In genomic region chr5:55172051-55172899, GRCh38 we compare ENCODE assay signal across 8 cellular contexts. TPM values are rescaled to one million over a fixed set of nuclear protein-coding genes. Genes with fewer than 3 reads are reported as not detected.
DNase-seq lines count a peak whose midpoint lies in the region; ATAC-seq and TF ChIP-seq lines count a peak whose summit lies in the region.

No MANE protein-coding gene starts in this region.

- H3K4me1 ChIP-seq in CD8-positive, alpha-beta T cell (ENCODE audit: insufficient read depth, low read length) = peaks cover 30% of the 10 kb centered on the region
- peaks cover 27 to 32% of the 10 kb centered on the region in 2 donors for H3K4me1 ChIP-seq in duodenal mucosa (ENCODE audit: control insufficient read depth in 1 of 2, insufficient read depth in 2 of 2, low read length in 2 of 2)

- TF ChIP-seq CTCF in CD8-positive, alpha-beta T cell (IDR thresholded peaks at IDR 0.05) = peak; percentile 70

- H3K36me3 ChIP-seq in CD8-positive, alpha-beta T cell (ENCODE audit: insufficient read depth, low read length) = no peaks in the 10 kb centered on the region
- H3K36me3 ChIP-seq in duodenal mucosa (ENCODE audit: control insufficient read depth in 1 of 2, insufficient read depth in 2 of 2, low read length in 2 of 2) = no peaks in the 10 kb centered on the region

- no peak overlapping the region for H3K27ac Mint-ChIP-seq in CD8-positive, alpha-beta T cell
- H3K27ac Mint-ChIP-seq in activated CD4-positive, alpha-beta T cell treated with anti-CD3 and anti-CD28 coated beads, Interleukin-2, amount 10 ng/mL, durations not matched to agents 7 days and 5 days = no peak overlapping the region

- no peaks in the 10 kb centered on the region for H3K9me3 Mint-ChIP-seq in CD8-positive, alpha-beta T cell
- no peaks in the 10 kb centered on the region for H3K9me3 Mint-ChIP-seq in activated CD4-positive, alpha-beta T cell treated with anti-CD3 and anti-CD28 coated beads, Interleukin-2, amount 10 ng/mL, durations not matched to agents 7 days and 5 days

- peak overlapping the region; percentile 85 for H3K4me3 Mint-ChIP-seq in CD8-positive, alpha-beta T cell
- H3K4me3 Mint-ChIP-seq in activated CD4-positive, alpha-beta T cell treated with anti-CD3 and anti-CD28 coated beads, Interleukin-2, amount 10 ng/mL, durations not matched to agents 7 days and 5 days = peak overlapping the region; percentile 80

- CTCF ChIA-PET in CD8-positive, alpha-beta T cell (lab: Charles Lee) = interaction anchor here (0.5 to 2.9 kb wide), 24 partner anchors 8 to 749 kb away, joined by 3 to 29 read pairs (median 3); partner anchors contain the start of gene GPX8
- CTCF ChIA-PET in activated CD4-positive, alpha-beta T cell treated with anti-CD3 and anti-CD28 coated beads, Interleukin-2, amount 10 ng/mL, durations not matched to agents 7 days and 5 days (lab: Charles Lee) = interaction anchor here (0.6 to 1.6 kb wide), 10 partner anchors 10 to 739 kb away, joined by 3 to 4 read pairs (median 3); partner anchors contain the start of gene CCNO

- no peak overlapping the region for H3K9ac ChIP-seq in duodenal mucosa (ENCODE audit: low read depth in 1 of 2, low read length in 2 of 2)

- ATAC-seq in CD8-positive, alpha-beta T cell = peak; percentile 71
- ATAC-seq in GM19395 (IDR thresholded peaks at IDR 0.05; ENCODE audit: unreplicated experiment) = peak; percentile 75
- ATAC-seq in HG03521 (IDR thresholded peaks at IDR 0.05; ENCODE audit: unreplicated experiment) = peak; percentile 61

- H3K27me3 ChIP-seq in CD8-positive, alpha-beta T cell (ENCODE audit: insufficient read depth, low read length) = peaks cover 30% of the 10 kb centered on the region
- peaks cover 36 to 44% of the 10 kb centered on the region in 2 donors for H3K27me3 ChIP-seq in duodenal mucosa (ENCODE audit: control insufficient read depth in 1 of 2, insufficient read depth in 2 of 2, low read length in 2 of 2)

- peaks cover 63% of the 10 kb centered on the region for H3K27me3 Mint-ChIP-seq in CD8-positive, alpha-beta T cell (ENCODE audit: low read depth)
- H3K27me3 Mint-ChIP-seq in activated CD4-positive, alpha-beta T cell treated with anti-CD3 and anti-CD28 coated beads, Interleukin-2, amount 10 ng/mL, durations not matched to agents 7 days and 5 days = peaks cover 73% of the 10 kb centered on the region

- H3K27ac ChIP-seq in CD8-positive, alpha-beta T cell (ENCODE audit: low read depth, low read length) = no peak overlapping the region
- H3K27ac ChIP-seq in duodenal mucosa (ENCODE audit: low read depth, low read length) = no peak overlapping the region

- DNase-seq in CD8-positive, alpha-beta T cell = peak; percentile 30 to 74 (median 56)
- peak; percentile 78 for DNase-seq in NCI-H526 (lab: John Stamatoyannopoulos, UW)
- peak; percentile 79 for DNase-seq in activated CD4-positive, alpha-beta T cell treated with anti-CD3 and anti-CD28 coated beads, Interleukin-2, amount 10 ng/mL, durations not matched to agents 7 days and 5 days
- DNase-seq in lung microvascular endothelial cell (ENCODE audit: low read depth in 2 of 2) = peak; percentile 85 to 89
- DNase-seq in stimulated activated CD8-positive, alpha-beta memory T cell treated with anti-CD3 and anti-CD28 coated beads, Interleukin-15, amount 100 ng/mL, for 48 hours (ENCODE audit: low read depth in 2 of 2) = peak; percentile 8 to 29

- peak overlapping the region; percentile 59 for H3K4me3 ChIP-seq in CD8-positive, alpha-beta T cell (ENCODE audit: low read depth, low read length)
- peak overlapping the region; percentile 66 to 73 for H3K4me3 ChIP-seq in duodenal mucosa (ENCODE audit: low read depth in 1 of 2, low read length in 2 of 2)

- H3K9me3 ChIP-seq in CD8-positive, alpha-beta T cell (ENCODE audit: low read length) = no peaks in the 10 kb centered on the region
- H3K9me3 ChIP-seq in duodenal mucosa (ENCODE audit: control insufficient read depth in 1 of 2, low read length in 2 of 2) = no peaks in the 10 kb centered on the region

- POLR2A ChIA-PET in CD8-positive, alpha-beta T cell (lab: Charles Lee) = no interaction called here
- POLR2A ChIA-PET in activated CD4-positive, alpha-beta T cell treated with anti-CD3 and anti-CD28 coated beads, Interleukin-2, amount 10 ng/mL, durations not matched to agents 7 days and 5 days (lab: Charles Lee) = interaction anchor here (0.6 kb wide), 2 partner anchors 13 to 93 kb away, joined by 3 to 8 read pairs; no protein-coding TSS in a partner anchor

- H3K36me3 Mint-ChIP-seq in CD8-positive, alpha-beta T cell = no peaks in the 10 kb centered on the region
- no peaks in the 10 kb centered on the region for H3K36me3 Mint-ChIP-seq in activated CD4-positive, alpha-beta T cell treated with anti-CD3 and anti-CD28 coated beads, Interleukin-2, amount 10 ng/mL, durations not matched to agents 7 days and 5 days (ENCODE audit: low read depth)

- peaks cover 32% of the 10 kb centered on the region for H3K4me1 Mint-ChIP-seq in CD8-positive, alpha-beta T cell (ENCODE audit: low read depth)
- H3K4me1 Mint-ChIP-seq in activated CD4-positive, alpha-beta T cell treated with anti-CD3 and anti-CD28 coated beads, Interleukin-2, amount 10 ng/mL, durations not matched to agents 7 days and 5 days = peaks cover 36% of the 10 kb centered on the region

- intact Hi-C loops in CD8-positive, alpha-beta T cell (cut with DNase I, micrococcal nuclease) = loop anchor here (1.0 to 10.0 kb wide), 16 partner anchors 61 to 1030 kb away; partner anchors contain the start of genes ARL15 (in 2 of the 2), CCNO (in 2 of the 2), DHX29 (in 2 of the 2) and MTREX (in 2 of the 2)

RNA-seq across cellular contexts. Expression of gene CDC20B, which starts 0.7 kb away (rescaled TPM):
- not detected for total RNA-seq in CD8-positive, alpha-beta T cell
- under 1 TPM in 1 of 2 experiments, not detected in 1; 0.12 TPM for total RNA-seq in activated CD4-positive, alpha-beta T cell treated with anti-CD3 and anti-CD28 coated beads, Interleukin-2, amount 10 ng/mL, durations not matched to agents 7 days and 5 days
- total RNA-seq in lung microvascular endothelial cell = under 0.01 TPM in 2 replicates

RNA-seq across cellular contexts. Expression of gene GPX8, which starts 12.3 kb away (rescaled TPM):
- not detected for total RNA-seq in CD8-positive, alpha-beta T cell
- not detected for total RNA-seq in activated CD4-positive, alpha-beta T cell treated with anti-CD3 and anti-CD28 coated beads, Interleukin-2, amount 10 ng/mL, durations not matched to agents 7 days and 5 days
- total RNA-seq in lung microvascular endothelial cell = 2.0 and 22.2 TPM in 2 replicates

RNA-seq across cellular contexts. Expression of gene MCIDAS, which starts 54.8 kb away (rescaled TPM):
- not detected for total RNA-seq in CD8-positive, alpha-beta T cell
- not detected for total RNA-seq in activated CD4-positive, alpha-beta T cell treated with anti-CD3 and anti-CD28 coated beads, Interleukin-2, amount 10 ng/mL, durations not matched to agents 7 days and 5 days
- total RNA-seq in lung microvascular endothelial cell = not detected in 2 replicates

Comparison
In these comparisons a context has a peak if more than half of its experiments do, and no peak if none do; other contexts are left out.
1. DNase-seq: peak in every context shown above with its lines; median percentile 87 in lung microvascular endothelial cell; 79 in activated CD4-positive, alpha-beta T cell treated with anti-CD3 and anti-CD28 coated beads, Interleukin-2, amount 10 ng/mL, durations not matched to agents 7 days and 5 days; 78 in NCI-H526; 56 in CD8-positive, alpha-beta T cell; 18 in stimulated activated CD8-positive, alpha-beta memory T cell treated with anti-CD3 and anti-CD28 coated beads, Interleukin-15, amount 100 ng/mL, for 48 hours.